17 cellular contexts compared by ENCODE assay signal in the genomic region with DNA sequence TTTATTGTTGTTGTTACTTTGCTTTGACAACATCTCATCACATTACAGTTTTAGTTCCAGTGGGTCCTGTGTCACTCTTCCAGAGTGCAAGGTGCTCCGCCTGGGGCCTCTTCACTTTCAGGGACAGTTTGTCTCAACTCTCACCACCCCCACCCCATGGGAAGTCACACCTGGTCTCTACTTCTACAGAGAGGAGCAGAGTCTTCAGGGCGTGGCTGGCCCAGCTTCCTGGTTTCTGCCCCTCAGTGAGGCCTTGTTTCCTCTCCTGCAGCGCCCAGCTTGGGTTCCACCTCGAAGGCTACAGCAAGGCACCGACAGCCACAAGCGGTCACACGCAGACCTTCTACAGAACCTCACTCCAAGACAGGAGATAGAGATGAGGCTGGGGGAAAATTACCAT. TPM values are rescaled to one million over a fixed set of nuclear protein-coding genes. Genes with fewer than 3 reads are reported as not detected.
DNase-seq lines count a peak whose midpoint lies in the region; ATAC-seq lines count a peak whose summit lies in the region.
"Had no signal": no experiment of that assay in that cellular context is flagged by ENCODE, and none has a peak within 500 bp of the region (broad histone marks: within the 10 kb centered on the region; RNA-seq: fewer than 3 reads in every experiment).

No MANE protein-coding gene starts in this region.

- H3K36me3 Mint-ChIP-seq in activated CD8-positive, alpha-beta memory T cell treated with anti-CD3 and anti-CD28 coated beads, Interleukin-2, amount 10 ng/mL, durations not matched to agents 7 days and 5 days: no peaks in the 10 kb centered on the region
- H3K36me3 Mint-ChIP-seq in natural killer cell treated with Interleukin-12 subunit alpha and Interleukin-12 subunit beta and Interleukin-15 and Interleukin-18, amount 100 ng/mL, for 72 hours: no peaks in the 10 kb centered on the region

- H3K4me3 Mint-ChIP-seq in activated CD8-positive, alpha-beta memory T cell treated with anti-CD3 and anti-CD28 coated beads, Interleukin-2, amount 10 ng/mL, durations not matched to agents 7 days and 5 days: no peak overlapping the region
- no peak overlapping the region for H3K4me3 Mint-ChIP-seq in natural killer cell treated with Interleukin-12 subunit alpha and Interleukin-12 subunit beta and Interleukin-15 and Interleukin-18, amount 100 ng/mL, for 72 hours
- H3K4me3 Mint-ChIP-seq: nephron had no signal

- H3K4me1 Mint-ChIP-seq in activated CD8-positive, alpha-beta memory T cell treated with anti-CD3 and anti-CD28 coated beads, Interleukin-2, amount 10 ng/mL, durations not matched to agents 7 days and 5 days: peaks cover 19% of the 10 kb centered on the region
- H3K4me1 Mint-ChIP-seq in natural killer cell treated with Interleukin-12 subunit alpha and Interleukin-12 subunit beta and Interleukin-15 and Interleukin-18, amount 100 ng/mL, for 72 hours (ENCODE audit: low read depth in 2 of 2): peaks cover 18 to 26% of the 10 kb centered on the region in 2 donors

- no peak overlapping the region for H3K4me3 ChIP-seq in Jurkat, Clone E6-1 (ENCODE audit: low read length)

- H3K27ac Mint-ChIP-seq in activated CD8-positive, alpha-beta memory T cell treated with anti-CD3 and anti-CD28 coated beads, Interleukin-2, amount 10 ng/mL, durations not matched to agents 7 days and 5 days: peak overlapping the region; percentile 78
- peak overlapping the region; percentile 35 to 41 for H3K27ac Mint-ChIP-seq in natural killer cell treated with Interleukin-12 subunit alpha and Interleukin-12 subunit beta and Interleukin-15 and Interleukin-18, amount 100 ng/mL, for 72 hours
- H3K27ac Mint-ChIP-seq: nephron had no signal

- CTCF ChIA-PET in activated CD8-positive, alpha-beta memory T cell treated with anti-CD3 and anti-CD28 coated beads, Interleukin-2, amount 10 ng/mL, durations not matched to agents 7 days and 5 days (lab: Charles Lee): no interaction called here

- peak; percentile 16 for DNase-seq in NK-92 treated with Interleukin-12 subunit alpha and Interleukin-12 subunit beta, amount 100 ng/mL, for 24 hours (lab: John Stamatoyannopoulos, UW)
- DNase-seq in NK-92 (lab: John Stamatoyannopoulos, UW; ENCODE audit: unreplicated experiment) (no peak), COR-L47 (lab: John Stamatoyannopoulos, UW) (no peak), SKM-1 (lab: John Stamatoyannopoulos, UW; ENCODE audit: unreplicated experiment) (no peak), ACHN (no peak)
- peak; percentile 41 for DNase-seq in Jurkat, Clone E6-1 (ENCODE audit: low read depth, low spot score)
- peak; percentile 82 for DNase-seq in activated CD8-positive, alpha-beta memory T cell treated with anti-CD3 and anti-CD28 coated beads, Interleukin-2, amount 10 ng/mL, durations not matched to agents 7 days and 5 days
- no peak for DNase-seq in natural killer cell treated with Interleukin-12 subunit alpha and Interleukin-12 subunit beta and Interleukin-15 and Interleukin-18, amount 100 ng/mL, for 72 hours (ENCODE audit: low spot score)
- DNase-seq: 8988T, aorta, dermis blood vessel endothelial cell, hypothalamus, IMR-90, NCI-H1436, NCI-H526 treated with DMSO at 0.1 percent for 48 hours had no signal

- peak; percentile 92 for ATAC-seq in activated CD8-positive, alpha-beta memory T cell treated with anti-CD3 and anti-CD28 coated beads, Interleukin-2, amount 10 ng/mL, durations not matched to agents 7 days and 5 days
- peak; percentile 72 to 75 for ATAC-seq in natural killer cell treated with Interleukin-12 subunit alpha and Interleukin-12 subunit beta and Interleukin-15 and Interleukin-18, amount 100 ng/mL, for 72 hours
- ATAC-seq: right cardiac atrium had no signal

- in situ Hi-C loops in ACHN (cut with HindIII; ENCODE audit: low pct_ligation_motif_present, low pct_unique_long_range_greater_than_20kb, low sequenced_read_pairs): no loop called here

- H3K27me3 Mint-ChIP-seq in activated CD8-positive, alpha-beta memory T cell treated with anti-CD3 and anti-CD28 coated beads, Interleukin-2, amount 10 ng/mL, durations not matched to agents 7 days and 5 days: peaks cover 20% of the 10 kb centered on the region
- H3K27me3 Mint-ChIP-seq in natural killer cell treated with Interleukin-12 subunit alpha and Interleukin-12 subunit beta and Interleukin-15 and Interleukin-18, amount 100 ng/mL, for 72 hours: no peaks in the 10 kb centered on the region

- H3K9me3 Mint-ChIP-seq in activated CD8-positive, alpha-beta memory T cell treated with anti-CD3 and anti-CD28 coated beads, Interleukin-2, amount 10 ng/mL, durations not matched to agents 7 days and 5 days (ENCODE audit: low read depth): no peaks in the 10 kb centered on the region
- H3K9me3 Mint-ChIP-seq in natural killer cell treated with Interleukin-12 subunit alpha and Interleukin-12 subunit beta and Interleukin-15 and Interleukin-18, amount 100 ng/mL, for 72 hours: no peaks in the 10 kb centered on the region
- H3K9me3 Mint-ChIP-seq: nephron had no signal

RNA-seq across cellular contexts. Expression of a gene that starts 30.3 kb away (rescaled TPM):
- 11.7 TPM for polyA plus RNA-seq in Jurkat, Clone E6-1 (2012; ENCODE audit: insufficient read depth, insufficient read length)
- 1 to 10 TPM in 1 of 2 experiments, under 1 TPM in 1; 0.61 to 4.5 TPM for total RNA-seq in activated CD8-positive, alpha-beta memory T cell treated with anti-CD3 and anti-CD28 coated beads, Interleukin-2, amount 10 ng/mL, durations not matched to agents 7 days and 5 days
- total RNA-seq in natural killer cell treated with Interleukin-12 subunit alpha and Interleukin-12 subunit beta and Interleukin-15 and Interleukin-18, amount 100 ng/mL, for 72 hours: 1 to 10 TPM in 1 of 2 donors, under 1 TPM in 1; 0.50 to 3.7 TPM

Comparison
In these comparisons a context has a peak if more than half of its experiments do, and no peak if none do; other contexts are left out.
1. DNase-seq: peak in NK-92 treated with Interleukin-12 subunit alpha and Interleukin-12 subunit beta, amount 100 ng/mL, for 24 hours (single experiment), Jurkat, Clone E6-1 (single experiment) and activated CD8-positive, alpha-beta memory T cell treated with anti-CD3 and anti-CD28 coated beads, Interleukin-2, amount 10 ng/mL, durations not matched to agents 7 days and 5 days (single experiment); none in NK-92 (single experiment), natural killer cell treated with Interleukin-12 subunit alpha and Interleukin-12 subunit beta and Interleukin-15 and Interleukin-18, amount 100 ng/mL, for 72 hours (single experiment), COR-L47 (single experiment), SKM-1 (single experiment) and ACHN (single experiment).